ENCODE assay signal across 1 cellular context in the genomic region with DNA sequence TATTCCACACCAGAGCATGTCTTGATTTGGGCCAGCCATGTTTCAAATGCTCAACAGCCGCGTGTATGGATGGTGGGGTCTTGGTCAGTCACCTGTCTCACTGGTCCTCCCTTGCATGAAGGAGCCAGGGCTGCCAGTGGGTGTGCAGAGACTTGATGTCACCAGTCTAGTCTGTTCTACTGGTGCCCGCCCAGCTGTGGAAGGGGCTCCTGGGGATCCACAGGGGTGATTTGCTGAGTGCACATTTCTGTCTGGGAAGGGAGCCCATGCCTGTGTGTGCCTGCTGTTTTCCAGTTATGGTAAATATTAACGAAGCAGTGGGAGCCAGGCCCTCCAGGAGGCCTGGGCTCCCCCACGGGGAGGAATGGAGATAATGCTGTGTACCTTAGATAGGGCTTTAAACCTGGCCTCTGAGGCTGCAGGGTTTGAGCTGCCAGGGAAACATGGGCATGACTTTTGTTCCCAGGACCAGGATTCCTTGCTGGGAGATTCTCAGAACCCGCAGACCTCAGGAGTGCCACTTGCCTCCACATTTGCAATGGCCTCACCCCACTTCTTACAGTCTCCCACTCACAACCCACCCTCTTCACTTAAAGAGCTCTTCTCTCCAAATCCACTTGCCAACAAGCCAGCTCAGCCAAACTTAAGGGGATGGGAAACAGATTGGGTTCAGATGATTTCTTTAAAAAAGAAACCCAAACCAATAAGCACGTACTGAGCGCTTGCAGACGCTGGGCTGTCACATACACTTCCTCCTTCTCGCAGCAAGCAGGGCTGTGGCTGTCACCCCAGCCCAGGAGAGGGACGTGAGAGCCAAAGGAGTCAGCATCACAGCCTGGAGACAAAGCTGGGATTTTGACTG.
A peak's percentile ranks its signal among the peaks of the same experiment; 100 is the strongest.
TF ChIP-seq lines count a peak whose summit lies in the region.

No MANE protein-coding gene starts in this region.

TF ChIP-seq in HepG2, 621 proteins besides CTCF, POLR2A, EP300 and RAD21 (continued from another document and continues in another):
- TF ChIP-seq ZNF567 (CRISPR knock-in tag; IDR thresholded peaks at IDR 0.05; ENCODE audit: borderline replicate concordance) = peak; percentile 78; the same call in 1 of the 2 replicates
- TF ChIP-seq, protein P1, sequence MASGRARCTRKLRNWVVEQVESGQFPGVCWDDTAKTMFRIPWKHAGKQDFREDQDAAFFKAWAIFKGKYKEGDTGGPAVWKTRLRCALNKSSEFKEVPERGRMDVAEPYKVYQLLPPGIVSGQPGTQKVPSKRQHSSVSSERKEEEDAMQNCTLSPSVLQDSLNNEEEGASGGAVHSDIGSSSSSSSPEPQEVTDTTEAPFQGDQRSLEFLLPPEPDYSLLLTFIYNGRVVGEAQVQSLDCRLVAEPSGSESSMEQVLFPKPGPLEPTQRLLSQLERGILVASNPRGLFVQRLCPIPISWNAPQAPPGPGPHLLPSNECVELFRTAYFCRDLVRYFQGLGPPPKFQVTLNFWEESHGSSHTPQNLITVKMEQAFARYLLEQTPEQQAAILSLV (CRISPR knock-in tag; IDR thresholded peaks at IDR 0.05; ENCODE audit: borderline replicate concordance) = no peak
- 0 out of 2 replicates have a peak, but pooled peaks have one; percentile 52 for TF ChIP-seq ZNF792 (CRISPR knock-in tag; IDR thresholded peaks at IDR 0.05)
- TF ChIP-seq, protein P2, sequence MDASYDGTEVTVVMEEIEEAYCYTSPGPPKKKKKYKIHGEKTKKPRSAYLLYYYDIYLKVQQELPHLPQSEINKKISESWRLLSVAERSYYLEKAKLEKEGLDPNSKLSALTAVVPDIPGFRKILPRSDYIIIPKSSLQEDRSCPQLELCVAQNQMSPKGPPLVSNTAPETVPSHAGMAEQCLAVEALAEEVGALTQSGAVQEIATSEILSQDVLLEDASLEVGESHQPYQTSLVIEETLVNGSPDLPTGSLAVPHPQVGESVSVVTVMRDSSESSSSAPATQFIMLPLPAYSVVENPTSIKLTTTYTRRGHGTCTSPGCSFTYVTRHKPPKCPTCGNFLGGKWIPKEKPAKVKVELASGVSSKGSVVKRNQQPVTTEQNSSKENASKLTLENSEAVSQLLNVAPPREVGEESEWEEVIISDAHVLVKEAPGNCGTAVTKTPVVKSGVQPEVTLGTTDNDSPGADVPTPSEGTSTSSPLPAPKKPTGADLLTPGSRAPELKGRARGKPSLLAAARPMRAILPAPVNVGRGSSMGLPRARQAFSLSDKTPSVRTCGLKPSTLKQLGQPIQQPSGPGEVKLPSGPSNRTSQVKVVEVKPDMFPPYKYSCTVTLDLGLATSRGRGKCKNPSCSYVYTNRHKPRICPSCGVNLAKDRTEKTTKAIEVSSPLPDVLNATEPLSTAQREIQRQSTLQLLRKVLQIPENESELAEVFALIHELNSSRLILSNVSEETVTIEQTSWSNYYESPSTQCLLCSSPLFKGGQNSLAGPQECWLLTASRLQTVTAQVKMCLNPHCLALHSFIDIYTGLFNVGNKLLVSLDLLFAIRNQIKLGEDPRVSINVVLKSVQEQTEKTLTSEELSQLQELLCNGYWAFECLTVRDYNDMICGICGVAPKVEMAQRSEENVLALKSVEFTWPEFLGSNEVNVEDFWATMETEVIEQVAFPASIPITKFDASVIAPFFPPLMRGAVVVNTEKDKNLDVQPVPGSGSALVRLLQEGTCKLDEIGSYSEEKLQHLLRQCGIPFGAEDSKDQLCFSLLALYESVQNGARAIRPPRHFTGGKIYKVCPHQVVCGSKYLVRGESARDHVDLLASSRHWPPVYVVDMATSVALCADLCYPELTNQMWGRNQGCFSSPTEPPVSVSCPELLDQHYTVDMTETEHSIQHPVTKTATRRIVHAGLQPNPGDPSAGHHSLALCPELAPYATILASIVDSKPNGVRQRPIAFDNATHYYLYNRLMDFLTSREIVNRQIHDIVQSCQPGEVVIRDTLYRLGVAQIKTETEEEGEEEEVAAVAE (CRISPR knock-in tag; IDR thresholded peaks at IDR 0.05; ENCODE audit: borderline replicate concordance) = peak; percentile 82; the same call in 1 of the 2 replicates
- 0 out of 2 replicates have a peak, but pooled peaks have one; percentile 19 for TF ChIP-seq NR2F6 (IDR thresholded peaks at IDR 0.05)
- TF ChIP-seq NR2F6 (CRISPR knock-in tag; IDR thresholded peaks at IDR 0.05) = peak; percentile 51; the same call in 1 of the 2 replicates
- TF ChIP-seq, protein P3, sequence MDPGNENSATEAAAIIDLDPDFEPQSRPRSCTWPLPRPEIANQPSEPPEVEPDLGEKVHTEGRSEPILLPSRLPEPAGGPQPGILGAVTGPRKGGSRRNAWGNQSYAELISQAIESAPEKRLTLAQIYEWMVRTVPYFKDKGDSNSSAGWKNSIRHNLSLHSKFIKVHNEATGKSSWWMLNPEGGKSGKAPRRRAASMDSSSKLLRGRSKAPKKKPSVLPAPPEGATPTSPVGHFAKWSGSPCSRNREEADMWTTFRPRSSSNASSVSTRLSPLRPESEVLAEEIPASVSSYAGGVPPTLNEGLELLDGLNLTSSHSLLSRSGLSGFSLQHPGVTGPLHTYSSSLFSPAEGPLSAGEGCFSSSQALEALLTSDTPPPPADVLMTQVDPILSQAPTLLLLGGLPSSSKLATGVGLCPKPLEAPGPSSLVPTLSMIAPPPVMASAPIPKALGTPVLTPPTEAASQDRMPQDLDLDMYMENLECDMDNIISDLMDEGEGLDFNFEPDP (CRISPR knock-in tag; conservative IDR thresholded peaks at IDR 0.05) = no peak
- no peak for TF ChIP-seq ZNF124 (CRISPR knock-in tag; IDR thresholded peaks at IDR 0.05)
- TF ChIP-seq, protein P4, sequence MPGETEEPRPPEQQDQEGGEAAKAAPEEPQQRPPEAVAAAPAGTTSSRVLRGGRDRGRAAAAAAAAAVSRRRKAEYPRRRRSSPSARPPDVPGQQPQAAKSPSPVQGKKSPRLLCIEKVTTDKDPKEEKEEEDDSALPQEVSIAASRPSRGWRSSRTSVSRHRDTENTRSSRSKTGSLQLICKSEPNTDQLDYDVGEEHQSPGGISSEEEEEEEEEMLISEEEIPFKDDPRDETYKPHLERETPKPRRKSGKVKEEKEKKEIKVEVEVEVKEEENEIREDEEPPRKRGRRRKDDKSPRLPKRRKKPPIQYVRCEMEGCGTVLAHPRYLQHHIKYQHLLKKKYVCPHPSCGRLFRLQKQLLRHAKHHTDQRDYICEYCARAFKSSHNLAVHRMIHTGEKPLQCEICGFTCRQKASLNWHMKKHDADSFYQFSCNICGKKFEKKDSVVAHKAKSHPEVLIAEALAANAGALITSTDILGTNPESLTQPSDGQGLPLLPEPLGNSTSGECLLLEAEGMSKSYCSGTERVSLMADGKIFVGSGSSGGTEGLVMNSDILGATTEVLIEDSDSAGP (CRISPR knock-in tag; IDR thresholded peaks at IDR 0.05; ENCODE audit: borderline replicate concordance) = peak; percentile 74
- TF ChIP-seq ZNF720 (CRISPR knock-in tag; IDR thresholded peaks at IDR 0.05) = no peak
- no peak for TF ChIP-seq JUN (CRISPR knock-in tag; IDR thresholded peaks at IDR 0.05)
- TF ChIP-seq ZNF550 (CRISPR knock-in tag; IDR thresholded peaks at IDR 0.05; ENCODE audit: borderline replicate concordance) = no peak
- TF ChIP-seq SP1 (IDR thresholded peaks at IDR 0.05) = no peak
- no peak for TF ChIP-seq SP1 (CRISPR knock-in tag; IDR thresholded peaks at IDR 0.05)
- TF ChIP-seq, protein P5, sequence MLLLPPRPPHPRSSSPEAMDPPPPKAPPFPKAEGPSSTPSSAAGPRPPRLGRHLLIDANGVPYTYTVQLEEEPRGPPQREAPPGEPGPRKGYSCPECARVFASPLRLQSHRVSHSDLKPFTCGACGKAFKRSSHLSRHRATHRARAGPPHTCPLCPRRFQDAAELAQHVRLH (CRISPR knock-in tag; IDR thresholded peaks at IDR 0.05; ENCODE audit: borderline replicate concordance, low read depth) = peak; percentile 59; the same call in 1 of the 2 replicates
- TF ChIP-seq TCF7 (IDR thresholded peaks at IDR 0.05; ENCODE audit: low read depth) = no peak
- 0 out of 2 replicates have a peak, but pooled peaks have one; percentile 35 for TF ChIP-seq ZNF598 (CRISPR knock-in tag; IDR thresholded peaks at IDR 0.05; ENCODE audit: borderline replicate concordance)
- TF ChIP-seq, protein P6, sequence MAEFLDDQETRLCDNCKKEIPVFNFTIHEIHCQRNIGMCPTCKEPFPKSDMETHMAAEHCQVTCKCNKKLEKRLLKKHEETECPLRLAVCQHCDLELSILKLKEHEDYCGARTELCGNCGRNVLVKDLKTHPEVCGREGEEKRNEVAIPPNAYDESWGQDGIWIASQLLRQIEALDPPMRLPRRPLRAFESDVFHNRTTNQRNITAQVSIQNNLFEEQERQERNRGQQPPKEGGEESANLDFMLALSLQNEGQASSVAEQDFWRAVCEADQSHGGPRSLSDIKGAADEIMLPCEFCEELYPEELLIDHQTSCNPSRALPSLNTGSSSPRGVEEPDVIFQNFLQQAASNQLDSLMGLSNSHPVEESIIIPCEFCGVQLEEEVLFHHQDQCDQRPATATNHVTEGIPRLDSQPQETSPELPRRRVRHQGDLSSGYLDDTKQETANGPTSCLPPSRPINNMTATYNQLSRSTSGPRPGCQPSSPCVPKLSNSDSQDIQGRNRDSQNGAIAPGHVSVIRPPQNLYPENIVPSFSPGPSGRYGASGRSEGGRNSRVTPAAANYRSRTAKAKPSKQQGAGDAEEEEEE (CRISPR knock-in tag; IDR thresholded peaks at IDR 0.05; ENCODE audit: borderline replicate concordance) = no peak
- peak; percentile 68; the same call in 1 of the 2 replicates for TF ChIP-seq IRF2 (CRISPR knock-in tag; IDR thresholded peaks at IDR 0.05)
- peak; percentile 46; the same call in 1 of the 2 replicates for TF ChIP-seq ZNF292 (CRISPR knock-in tag; IDR thresholded peaks at IDR 0.05; ENCODE audit: borderline replicate concordance, low read depth)
- TF ChIP-seq, protein P7, sequence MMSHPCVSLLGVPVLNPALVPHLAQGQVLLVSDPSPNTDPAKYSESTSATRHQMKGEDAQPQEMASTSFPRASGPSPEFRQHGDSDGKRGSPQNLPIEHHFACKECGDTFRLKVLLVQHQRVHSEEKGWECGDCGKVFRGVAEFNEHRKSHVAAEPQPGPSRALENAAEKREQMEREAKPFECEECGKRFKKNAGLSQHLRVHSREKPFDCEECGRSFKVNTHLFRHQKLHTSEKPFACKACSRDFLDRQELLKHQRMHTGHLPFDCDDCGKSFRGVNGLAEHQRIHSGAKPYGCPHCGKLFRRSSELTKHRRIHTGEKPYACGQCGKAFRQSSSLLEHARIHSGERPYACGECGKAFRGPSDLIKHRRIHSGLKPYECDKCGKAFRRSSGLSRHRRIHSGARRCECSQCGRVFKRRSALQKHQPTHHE (CRISPR knock-in tag; IDR thresholded peaks at IDR 0.05; ENCODE audit: borderline replicate concordance) = no peak
- TF ChIP-seq MXI1 (IDR thresholded peaks at IDR 0.05; ENCODE audit: borderline replicate concordance, low read depth, low read length) = no peak
- no peak for TF ChIP-seq LCORL (IDR thresholded peaks at IDR 0.05)
- TF ChIP-seq LCORL (CRISPR knock-in tag; IDR thresholded peaks at IDR 0.05) = peak; percentile 64
- TF ChIP-seq ZNF781 (CRISPR knock-in tag; IDR thresholded peaks at IDR 0.05; ENCODE audit: borderline replicate concordance, not compliant biosample characterization) = no peak
- TF ChIP-seq, protein P8, sequence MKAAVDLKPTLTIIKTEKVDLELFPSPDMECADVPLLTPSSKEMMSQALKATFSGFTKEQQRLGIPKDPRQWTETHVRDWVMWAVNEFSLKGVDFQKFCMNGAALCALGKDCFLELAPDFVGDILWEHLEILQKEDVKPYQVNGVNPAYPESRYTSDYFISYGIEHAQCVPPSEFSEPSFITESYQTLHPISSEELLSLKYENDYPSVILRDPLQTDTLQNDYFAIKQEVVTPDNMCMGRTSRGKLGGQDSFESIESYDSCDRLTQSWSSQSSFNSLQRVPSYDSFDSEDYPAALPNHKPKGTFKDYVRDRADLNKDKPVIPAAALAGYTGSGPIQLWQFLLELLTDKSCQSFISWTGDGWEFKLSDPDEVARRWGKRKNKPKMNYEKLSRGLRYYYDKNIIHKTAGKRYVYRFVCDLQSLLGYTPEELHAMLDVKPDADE (CRISPR knock-in tag; IDR thresholded peaks at IDR 0.05) = no peak
- no peak for TF ChIP-seq CENPX (CRISPR knock-in tag; IDR thresholded peaks at IDR 0.05)
- TF ChIP-seq SALL2 (CRISPR knock-in tag; IDR thresholded peaks at IDR 0.05) = no peak
- TF ChIP-seq ZFYVE20 (CRISPR knock-in tag; IDR thresholded peaks at IDR 0.05; ENCODE audit: borderline replicate concordance, low read depth) = no peak
- no peak; the same call in 1 of the 2 replicates for TF ChIP-seq ZNF337 (CRISPR knock-in tag; IDR thresholded peaks at IDR 0.05; ENCODE audit: borderline replicate concordance, low read depth)
- TF ChIP-seq PHF21A (CRISPR knock-in tag; IDR thresholded peaks at IDR 0.05) = peak; percentile 77
- TF ChIP-seq FOXK1 (CRISPR knock-in tag; IDR thresholded peaks at IDR 0.05; ENCODE audit: borderline replicate concordance, low read depth) = peak; percentile 61; the same call in 1 of the 2 replicates
- TF ChIP-seq, protein P9, sequence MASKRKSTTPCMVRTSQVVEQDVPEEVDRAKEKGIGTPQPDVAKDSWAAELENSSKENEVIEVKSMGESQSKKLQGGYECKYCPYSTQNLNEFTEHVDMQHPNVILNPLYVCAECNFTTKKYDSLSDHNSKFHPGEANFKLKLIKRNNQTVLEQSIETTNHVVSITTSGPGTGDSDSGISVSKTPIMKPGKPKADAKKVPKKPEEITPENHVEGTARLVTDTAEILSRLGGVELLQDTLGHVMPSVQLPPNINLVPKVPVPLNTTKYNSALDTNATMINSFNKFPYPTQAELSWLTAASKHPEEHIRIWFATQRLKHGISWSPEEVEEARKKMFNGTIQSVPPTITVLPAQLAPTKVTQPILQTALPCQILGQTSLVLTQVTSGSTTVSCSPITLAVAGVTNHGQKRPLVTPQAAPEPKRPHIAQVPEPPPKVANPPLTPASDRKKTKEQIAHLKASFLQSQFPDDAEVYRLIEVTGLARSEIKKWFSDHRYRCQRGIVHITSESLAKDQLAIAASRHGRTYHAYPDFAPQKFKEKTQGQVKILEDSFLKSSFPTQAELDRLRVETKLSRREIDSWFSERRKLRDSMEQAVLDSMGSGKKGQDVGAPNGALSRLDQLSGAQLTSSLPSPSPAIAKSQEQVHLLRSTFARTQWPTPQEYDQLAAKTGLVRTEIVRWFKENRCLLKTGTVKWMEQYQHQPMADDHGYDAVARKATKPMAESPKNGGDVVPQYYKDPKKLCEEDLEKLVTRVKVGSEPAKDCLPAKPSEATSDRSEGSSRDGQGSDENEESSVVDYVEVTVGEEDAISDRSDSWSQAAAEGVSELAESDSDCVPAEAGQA (IDR thresholded peaks at IDR 0.05; ENCODE audit: low read depth) = no peak
- TF ChIP-seq, protein P9 (CRISPR knock-in tag; IDR thresholded peaks at IDR 0.05; ENCODE audit: borderline replicate concordance) = no peak
- TF ChIP-seq STAG1 (CRISPR knock-in tag; IDR thresholded peaks at IDR 0.05) = peak; percentile 40
- TF ChIP-seq ZNF652 (CRISPR knock-in tag; IDR thresholded peaks at IDR 0.05; ENCODE audit: borderline replicate concordance, low read depth) = no peak
